In the genomic region with DNA sequence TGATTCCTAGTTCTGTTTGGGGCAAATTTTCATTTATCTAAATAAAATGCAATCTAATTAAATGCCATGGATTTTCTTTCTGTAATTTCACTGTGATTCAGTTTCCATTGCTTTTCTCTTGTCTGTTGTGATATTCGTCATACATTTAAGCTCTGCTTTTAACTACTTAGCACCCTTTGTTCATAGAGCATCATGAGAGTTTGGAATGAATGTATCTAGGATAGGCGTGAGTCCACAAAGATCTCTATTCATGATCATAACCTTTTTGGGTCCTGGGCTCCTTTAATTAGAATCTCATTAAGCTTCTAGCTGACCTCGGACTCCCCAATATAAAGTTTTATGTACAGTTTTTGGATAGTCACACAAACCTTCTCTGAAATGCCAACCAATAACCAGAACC, we compare ENCODE assay signal across 21 cellular contexts. TPM values are rescaled to one million over a fixed set of nuclear protein-coding genes. Genes with fewer than 3 reads are reported as not detected.
DNase-seq lines count a peak whose midpoint lies in the region; ATAC-seq and TF ChIP-seq lines count a peak whose summit lies in the region.
"Had no signal": no experiment of that assay in that cellular context is flagged by ENCODE, and none has a peak within 500 bp of the region (broad histone marks: within the 10 kb centered on the region; RNA-seq: fewer than 3 reads in every experiment).

No MANE protein-coding gene starts in this region.

- no peaks in the 10 kb centered on the region for H3K4me1 ChIP-seq in smooth muscle cell (ENCODE audit: low read depth)
- H3K4me1 ChIP-seq: BLaER1 had no signal

- H4K20me1 ChIP-seq in smooth muscle cell (ENCODE audit: low read depth) = no peaks in the 10 kb centered on the region

- H2AFZ ChIP-seq in smooth muscle cell (ENCODE audit: low read depth) = no peak overlapping the region

- DNase-seq in COLO829 (ENCODE audit: low spot score) = peak; percentile 79
- peak; percentile 39 for DNase-seq in SK-MEL-5 (ENCODE audit: low read depth, low spot score)
- no peak for DNase-seq in mesothelial cell of epicardium (ENCODE audit: low spot score in 2 of 2, unreplicated experiment in 2 of 2)
- no peak for DNase-seq in smooth muscle cell (lab: John Stamatoyannopoulos, UW; ENCODE audit: unreplicated experiment)
- no peak for DNase-seq in dermis blood vessel endothelial cell
- DNase-seq in Ammon's horn (ENCODE audit: low spot score) = no peak
- DNase-seq: AML-193; Calu3; CD4-positive, alpha-beta memory T cell; DMS53; DND-41; EL; GOT3; H7 had no signal

- H3K36me3 Mint-ChIP-seq in mesothelial cell of epicardium = peaks cover 18% of the 10 kb centered on the region

- H3K9me3 ChIP-seq in smooth muscle cell (replicated peaks; ENCODE audit: low read depth) = no peaks in the 10 kb centered on the region
- H3K9me3 ChIP-seq: A549, BLaER1 had no signal

- peaks cover 9% of the 10 kb centered on the region for H3K4me1 Mint-ChIP-seq in mesothelial cell of epicardium
- H3K4me1 Mint-ChIP-seq: IgD-negative memory B cell had no signal

- H3K27me3 Mint-ChIP-seq in mesothelial cell of epicardium (ENCODE audit: low read depth) = no peaks in the 10 kb centered on the region
- H3K27me3 Mint-ChIP-seq: CD4-positive, alpha-beta memory T cell; IgD-negative memory B cell had no signal

- no peak overlapping the region for H3K4me3 Mint-ChIP-seq in mesothelial cell of epicardium
- H3K4me3 Mint-ChIP-seq: CD14-positive monocyte; CD4-positive, alpha-beta memory T cell; IgD-negative memory B cell had no signal

- 95% methylated on average over 3 of the region's 3 CpGs for WGBS in smooth muscle cell (ENCODE audit: low lambda C conversion rate)

- H3K27ac Mint-ChIP-seq in mesothelial cell of epicardium = peak overlapping the region; percentile 80
- H3K27ac Mint-ChIP-seq: CD14-positive monocyte, IgD-negative memory B cell had no signal

- no peaks in the 10 kb centered on the region for H3K9me3 Mint-ChIP-seq in mesothelial cell of epicardium
- H3K9me3 Mint-ChIP-seq: CD4-positive, alpha-beta memory T cell; IgD-negative memory B cell had no signal

- in situ Hi-C loops in SK-MEL-5 (cut with HindIII; ENCODE audit: low pct_unique_long_range_greater_than_20kb, low sequenced_read_pairs) = no loop called here

- H3K4me2 ChIP-seq in smooth muscle cell = no peak overlapping the region
- H3K4me2 ChIP-seq: A549, BLaER1 had no signal

- no peaks in the 10 kb centered on the region for H3K36me3 ChIP-seq in smooth muscle cell (ENCODE audit: low read depth)

- TF ChIP-seq CTCF in mesothelial cell of epicardium (IDR thresholded peaks at IDR 0.05; ENCODE audit: unreplicated experiment) (no peak), smooth muscle cell (IDR thresholded peaks at IDR 0.05; ENCODE audit: borderline replicate concordance, insufficient read depth, poor library complexity, severe bottlenecking) (no peak)

- no peak overlapping the region for H3K9ac ChIP-seq in smooth muscle cell (ENCODE audit: low read depth)
- H3K9ac ChIP-seq: BLaER1 had no signal

- peak overlapping the region; percentile 69 for H3K27ac ChIP-seq in smooth muscle cell (ENCODE audit: low read depth)
- H3K27ac ChIP-seq: 22Rv1, A549, BLaER1 had no signal

- no peak overlapping the region for H3K4me3 ChIP-seq in smooth muscle cell
- H3K4me3 ChIP-seq: A549, BLaER1 had no signal

- H3K27me3 ChIP-seq in smooth muscle cell (ENCODE audit: low read depth) = no peaks in the 10 kb centered on the region
- H3K27me3 ChIP-seq: BLaER1 had no signal

- no peak for ATAC-seq in GM18502 (IDR thresholded peaks at IDR 0.05; ENCODE audit: poor library complexity, unreplicated experiment)
- ATAC-seq: HepG2 had no signal

- no peaks in the 10 kb centered on the region for H3F3A ChIP-seq in smooth muscle cell (ENCODE audit: low read depth)

- no peaks in the 10 kb centered on the region for H3K79me2 ChIP-seq in smooth muscle cell (ENCODE audit: low read depth)

RNA-seq across cellular contexts. Expression of a gene that starts 32.9 kb away (rescaled TPM):
- total RNA-seq in SK-MEL-5 (2014; rRNA removed; shearing (Covaris generic)) = 14.3 and 17.7 TPM in 2 replicates
- 11.6 and 12.9 TPM in 2 replicates for polyA plus RNA-seq in SK-MEL-5 (2015; cell fraction: cytosol; rRNA removed)
- 4.9 and 5.5 TPM in 2 replicates for polyA plus RNA-seq in SK-MEL-5 (2015; cell fraction: nucleus; rRNA removed)
- total RNA-seq in mesothelial cell of epicardium (15.2 to 16.1 TPM (median 15.8 TPM) in 3 replicates), smooth muscle cell (10.7 and 15.1 TPM in 2 replicates), dermis blood vessel endothelial cell (8.0 and 10.6 TPM in 2 replicates)
- 4.1 and 7.1 TPM in 2 replicates for polyA plus RNA-seq in smooth muscle cell

Comparison
In these comparisons a context has a peak if more than half of its experiments do, and no peak if none do; other contexts are left out.
1. DNase-seq: peak in COLO829 (single experiment) and SK-MEL-5 (single experiment); none in mesothelial cell of epicardium (0 of 2), smooth muscle cell (single experiment), dermis blood vessel endothelial cell (single experiment) and Ammon's horn (single experiment).